ENCODE assay signal across 8 cellular contexts in the genomic region with DNA sequence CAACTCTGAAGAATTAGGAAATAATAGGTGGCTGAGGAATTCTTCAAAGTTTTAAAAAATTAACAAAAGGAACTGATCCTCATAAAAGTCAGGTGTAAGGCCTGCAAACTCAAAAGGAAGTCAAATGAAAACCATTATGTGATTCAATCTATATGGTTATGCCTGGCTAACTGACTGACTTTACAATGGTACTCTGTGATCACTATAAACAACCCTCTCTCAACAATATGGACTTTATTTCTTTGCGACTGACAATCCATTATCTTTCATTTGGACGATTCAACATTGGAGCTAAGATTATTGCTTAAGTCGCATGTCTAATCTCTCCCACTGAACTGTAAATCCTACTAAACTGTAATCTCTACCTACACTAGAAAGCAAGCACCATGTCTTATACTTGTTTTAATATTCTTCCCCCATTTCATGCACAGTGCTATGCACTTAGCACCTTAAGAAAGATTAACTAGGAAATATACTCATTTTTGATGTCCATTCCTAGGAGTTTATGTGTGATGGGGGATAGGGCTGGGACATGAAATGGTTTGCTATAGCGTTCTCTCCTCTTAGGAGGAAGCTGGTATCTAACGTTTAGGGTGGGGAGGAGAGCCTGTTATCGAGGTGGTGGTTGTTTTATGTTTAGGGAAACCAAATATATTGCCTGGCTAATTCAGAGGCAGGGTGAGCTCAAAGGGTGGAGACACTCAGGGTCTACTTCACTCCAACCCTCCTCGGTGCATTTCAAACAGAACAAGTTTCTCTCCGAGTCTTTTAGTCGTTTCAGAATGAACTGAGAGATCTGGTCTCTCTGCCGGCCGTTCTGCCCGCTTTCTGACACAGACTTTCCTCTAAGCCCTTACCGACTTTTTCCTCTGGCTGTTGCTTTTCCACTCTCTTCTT. TPM values are rescaled to one million over a fixed set of nuclear protein-coding genes. Genes with fewer than 3 reads are reported as not detected.
DNase-seq lines count a peak whose midpoint lies in the region; ATAC-seq and TF ChIP-seq lines count a peak whose summit lies in the region.

No MANE protein-coding gene starts in this region.

- no peaks in the 10 kb centered on the region for H3K27me3 ChIP-seq in hepatocyte

- ATAC-seq in sciatic nerve (peak; percentile 45), HG03280 (IDR thresholded peaks at IDR 0.05; ENCODE audit: unreplicated experiment) (no peak), HG02938 (IDR thresholded peaks at IDR 0.05; ENCODE audit: unreplicated experiment) (no peak)

- H3K4me2 ChIP-seq in hepatocyte: peak overlapping the region; percentile 82

- H3K4me3 ChIP-seq in hepatocyte: peak overlapping the region; percentile 83

- no peak for TF ChIP-seq CTCF in hepatocyte (IDR thresholded peaks at IDR 0.05; ENCODE audit: poor library complexity)

- H2AFZ ChIP-seq in hepatocyte: peak overlapping the region; percentile 89

- H3K4me1 ChIP-seq in hepatocyte (ENCODE audit: insufficient read depth): peaks cover 25% of the 10 kb centered on the region

- no peaks in the 10 kb centered on the region for H3K36me3 ChIP-seq in hepatocyte (replicated peaks; ENCODE audit: insufficient read depth, low read depth)

- no peaks in the 10 kb centered on the region for H3K9me3 ChIP-seq in hepatocyte (ENCODE audit: low read depth)

- peaks cover 60% of the 10 kb centered on the region for H3K79me2 ChIP-seq in hepatocyte

- intact Hi-C loops in sciatic nerve (cut with DNase I): no loop called here

- DNase-seq in NCI-H345 treated with DMSO at 0.1 percent for 48 hours (lab: John Stamatoyannopoulos, UW; ENCODE audit: unreplicated experiment) (peak; percentile 24), NCI-H345 (lab: John Stamatoyannopoulos, UW) (no peak), NOMO-1 treated with DMSO at 0.1 percent for 48 hours (lab: John Stamatoyannopoulos, UW; ENCODE audit: unreplicated experiment) (peak; percentile 22), hepatocyte (ENCODE audit: low spot score) (peak; percentile 33), sciatic nerve (ENCODE audit: low spot score) (no peak)

- peak overlapping the region; percentile 86 for H3K27ac ChIP-seq in angular gyrus (ENCODE audit: low read depth, low read length)
- H3K27ac ChIP-seq in hepatocyte: peak overlapping the region; percentile 97

- H3K9me2 ChIP-seq in hepatocyte (replicated peaks; ENCODE audit: insufficient read depth): no peaks in the 10 kb centered on the region

- WGBS in hepatocyte (ENCODE audit: low lambda C conversion rate, missing lambda C conversion rate): 9% methylated on average over 13 of the region's 13 CpGs

- peaks cover 14% of the 10 kb centered on the region for H4K20me1 ChIP-seq in hepatocyte (ENCODE audit: insufficient read depth, poor library complexity, severe bottlenecking)

RNA-seq across cellular contexts. Expression of a gene that starts 1.3 kb away (rescaled TPM):
- total RNA-seq in hepatocyte (37.9 and 39.1 TPM in 2 replicates), sciatic nerve (39.7 TPM)
- 27.7 and 30.5 TPM in 2 replicates for polyA plus RNA-seq in hepatocyte

RNA-seq across cellular contexts. Expression of a gene that starts 48.1 kb away (rescaled TPM):
- total RNA-seq in hepatocyte: 115 and 135 TPM in 2 replicates
- polyA plus RNA-seq in hepatocyte: 190 and 192 TPM in 2 replicates
- 218 TPM for total RNA-seq in sciatic nerve

Comparison
In these comparisons a context has a peak if more than half of its experiments do, and no peak if none do; other contexts are left out.
1. DNase-seq: peak in NCI-H345 treated with DMSO at 0.1 percent for 48 hours (single experiment), NOMO-1 treated with DMSO at 0.1 percent for 48 hours (single experiment) and hepatocyte (single experiment); none in NCI-H345 (single experiment) and sciatic nerve (single experiment).